In genomic region chr6:80316655-80317332, GRCh38 we compare ENCODE assay signal across 1 cellular context.
TF ChIP-seq lines count a peak whose summit lies in the region.

No MANE protein-coding gene starts in this region.

TF ChIP-seq in SK-N-SH treated with all-trans-retinoic acid at 6 μM for 48 hours, 23 proteins besides CTCF, POLR2A, EP300 and RAD21 (continued from another document):
- no peak for TF ChIP-seq RARB (CRISPR knock-in tag; IDR thresholded peaks at IDR 0.05)
- TF ChIP-seq ZFP3 (CRISPR knock-in tag; IDR thresholded peaks at IDR 0.05): no peak
TF ChIP-seq in SK-N-SH treated with all-trans-retinoic acid at 6 μM for 48 hours: peak in this region for 0.
